In the genomic region with DNA sequence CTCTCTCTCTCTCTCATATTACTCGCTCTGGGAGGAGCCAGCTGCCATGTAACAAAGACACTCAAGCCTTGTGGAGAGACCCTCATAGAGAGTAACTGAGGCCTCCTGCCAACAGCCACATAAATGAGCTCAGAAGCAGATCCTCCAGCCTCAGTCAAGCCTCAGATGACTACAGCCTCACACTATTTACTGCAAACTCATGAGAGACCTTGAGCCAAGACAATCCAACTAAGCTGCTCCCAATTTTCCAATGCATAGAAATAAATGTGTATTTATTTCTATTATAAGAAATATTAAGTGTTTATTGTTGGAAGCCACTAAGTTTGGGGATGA, we compare ENCODE assay signal across 1 cellular context.
TF ChIP-seq lines count a peak whose summit lies in the region.

No MANE protein-coding gene starts in this region.

TF ChIP-seq in SK-N-SH, 30 proteins besides CTCF, POLR2A, EP300 and RAD21 (continued from another document):
- TF ChIP-seq, protein P1, sequence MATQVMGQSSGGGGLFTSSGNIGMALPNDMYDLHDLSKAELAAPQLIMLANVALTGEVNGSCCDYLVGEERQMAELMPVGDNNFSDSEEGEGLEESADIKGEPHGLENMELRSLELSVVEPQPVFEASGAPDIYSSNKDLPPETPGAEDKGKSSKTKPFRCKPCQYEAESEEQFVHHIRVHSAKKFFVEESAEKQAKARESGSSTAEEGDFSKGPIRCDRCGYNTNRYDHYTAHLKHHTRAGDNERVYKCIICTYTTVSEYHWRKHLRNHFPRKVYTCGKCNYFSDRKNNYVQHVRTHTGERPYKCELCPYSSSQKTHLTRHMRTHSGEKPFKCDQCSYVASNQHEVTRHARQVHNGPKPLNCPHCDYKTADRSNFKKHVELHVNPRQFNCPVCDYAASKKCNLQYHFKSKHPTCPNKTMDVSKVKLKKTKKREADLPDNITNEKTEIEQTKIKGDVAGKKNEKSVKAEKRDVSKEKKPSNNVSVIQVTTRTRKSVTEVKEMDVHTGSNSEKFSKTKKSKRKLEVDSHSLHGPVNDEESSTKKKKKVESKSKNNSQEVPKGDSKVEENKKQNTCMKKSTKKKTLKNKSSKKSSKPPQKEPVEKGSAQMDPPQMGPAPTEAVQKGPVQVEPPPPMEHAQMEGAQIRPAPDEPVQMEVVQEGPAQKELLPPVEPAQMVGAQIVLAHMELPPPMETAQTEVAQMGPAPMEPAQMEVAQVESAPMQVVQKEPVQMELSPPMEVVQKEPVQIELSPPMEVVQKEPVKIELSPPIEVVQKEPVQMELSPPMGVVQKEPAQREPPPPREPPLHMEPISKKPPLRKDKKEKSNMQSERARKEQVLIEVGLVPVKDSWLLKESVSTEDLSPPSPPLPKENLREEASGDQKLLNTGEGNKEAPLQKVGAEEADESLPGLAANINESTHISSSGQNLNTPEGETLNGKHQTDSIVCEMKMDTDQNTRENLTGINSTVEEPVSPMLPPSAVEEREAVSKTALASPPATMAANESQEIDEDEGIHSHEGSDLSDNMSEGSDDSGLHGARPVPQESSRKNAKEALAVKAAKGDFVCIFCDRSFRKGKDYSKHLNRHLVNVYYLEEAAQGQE (IDR thresholded peaks at IDR 0.05; ENCODE audit: low read depth, low read length), result no peak
- TF ChIP-seq, protein P2, sequence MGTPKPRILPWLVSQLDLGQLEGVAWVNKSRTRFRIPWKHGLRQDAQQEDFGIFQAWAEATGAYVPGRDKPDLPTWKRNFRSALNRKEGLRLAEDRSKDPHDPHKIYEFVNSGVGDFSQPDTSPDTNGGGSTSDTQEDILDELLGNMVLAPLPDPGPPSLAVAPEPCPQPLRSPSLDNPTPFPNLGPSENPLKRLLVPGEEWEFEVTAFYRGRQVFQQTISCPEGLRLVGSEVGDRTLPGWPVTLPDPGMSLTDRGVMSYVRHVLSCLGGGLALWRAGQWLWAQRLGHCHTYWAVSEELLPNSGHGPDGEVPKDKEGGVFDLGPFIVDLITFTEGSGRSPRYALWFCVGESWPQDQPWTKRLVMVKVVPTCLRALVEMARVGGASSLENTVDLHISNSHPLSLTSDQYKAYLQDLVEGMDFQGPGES (IDR thresholded peaks at IDR 0.05; ENCODE audit: low read depth, low read length), result no peak
- TF ChIP-seq TAF1 (IDR thresholded peaks at IDR 0.05; ENCODE audit: borderline replicate concordance, low read depth, low read length) (no peak), ELF1 (IDR thresholded peaks at IDR 0.05) (no peak), GABPA (IDR thresholded peaks at IDR 0.05; ENCODE audit: low read depth) (no peak), FOXJ3 (CRISPR knock-in tag; IDR thresholded peaks at IDR 0.05) (no peak)
